1 cellular context compared by ENCODE assay signal in genomic region chr11:76787911-76788596, GRCh38.
TF ChIP-seq lines count a peak whose summit lies in the region.

No MANE protein-coding gene starts in this region.

TF ChIP-seq in K562, 482 proteins besides CTCF, POLR2A, EP300 and RAD21 (continued from another document and continues in another):
- TF ChIP-seq, protein P1, sequence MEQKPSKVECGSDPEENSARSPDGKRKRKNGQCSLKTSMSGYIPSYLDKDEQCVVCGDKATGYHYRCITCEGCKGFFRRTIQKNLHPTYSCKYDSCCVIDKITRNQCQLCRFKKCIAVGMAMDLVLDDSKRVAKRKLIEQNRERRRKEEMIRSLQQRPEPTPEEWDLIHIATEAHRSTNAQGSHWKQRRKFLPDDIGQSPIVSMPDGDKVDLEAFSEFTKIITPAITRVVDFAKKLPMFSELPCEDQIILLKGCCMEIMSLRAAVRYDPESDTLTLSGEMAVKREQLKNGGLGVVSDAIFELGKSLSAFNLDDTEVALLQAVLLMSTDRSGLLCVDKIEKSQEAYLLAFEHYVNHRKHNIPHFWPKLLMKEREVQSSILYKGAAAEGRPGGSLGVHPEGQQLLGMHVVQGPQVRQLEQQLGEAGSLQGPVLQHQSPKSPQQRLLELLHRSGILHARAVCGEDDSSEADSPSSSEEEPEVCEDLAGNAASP (IDR thresholded peaks at IDR 0.05): no peak
- TF ChIP-seq ZSCAN32 (CRISPR knock-in tag; IDR thresholded peaks at IDR 0.05): no peak
- 0 out of 2 replicates have a peak, but pooled peaks have one; percentile 33 for TF ChIP-seq MTA2 (IDR thresholded peaks at IDR 0.05; ENCODE audit: low read depth)
- TF ChIP-seq THAP7 (CRISPR knock-in tag; IDR thresholded peaks at IDR 0.05): no peak
- no peak for TF ChIP-seq CHD7 (IDR thresholded peaks at IDR 0.05; ENCODE audit: low read depth, low read length)
- TF ChIP-seq ZNF717 (CRISPR knock-in tag; IDR thresholded peaks at IDR 0.05): no peak
- peak; percentile 40; the same call in 1 of the 2 replicates for TF ChIP-seq MXI1 (IDR thresholded peaks at IDR 0.05; ENCODE audit: low read depth, low read length)
- TF ChIP-seq BMI1 (IDR thresholded peaks at IDR 0.05; ENCODE audit: low read length): no peak
- TF ChIP-seq ELK3 (CRISPR knock-in tag; IDR thresholded peaks at IDR 0.05): no peak
- TF ChIP-seq CBFA2T3 (IDR thresholded peaks at IDR 0.05): peak; percentile 95
- TF ChIP-seq GTF2A2 (tag; IDR thresholded peaks at IDR 0.05): no peak
- no peak for TF ChIP-seq SREBF1 (IDR thresholded peaks at IDR 0.05; ENCODE audit: borderline replicate concordance, low read depth, low read length)
- TF ChIP-seq CBFA2T2 (conservative IDR thresholded peaks at IDR 0.05): peak; percentile 91
- TF ChIP-seq CREM (IDR thresholded peaks at IDR 0.05; ENCODE audit: low read depth): peak; percentile 69
- peak; percentile 33; the same call in 1 of the 2 replicates for TF ChIP-seq MYC (IDR thresholded peaks at IDR 0.05; ENCODE audit: low read depth, low read length)
- no peak for TF ChIP-seq MYC (CRISPR knock-in tag; IDR thresholded peaks at IDR 0.05; ENCODE audit: borderline replicate concordance, low read depth)
- TF ChIP-seq HMGN3 (IDR thresholded peaks at IDR 0.05; ENCODE audit: borderline replicate concordance, extremely low read depth, insufficient read length, low read depth, low read length): no peak
- TF ChIP-seq, protein P2, sequence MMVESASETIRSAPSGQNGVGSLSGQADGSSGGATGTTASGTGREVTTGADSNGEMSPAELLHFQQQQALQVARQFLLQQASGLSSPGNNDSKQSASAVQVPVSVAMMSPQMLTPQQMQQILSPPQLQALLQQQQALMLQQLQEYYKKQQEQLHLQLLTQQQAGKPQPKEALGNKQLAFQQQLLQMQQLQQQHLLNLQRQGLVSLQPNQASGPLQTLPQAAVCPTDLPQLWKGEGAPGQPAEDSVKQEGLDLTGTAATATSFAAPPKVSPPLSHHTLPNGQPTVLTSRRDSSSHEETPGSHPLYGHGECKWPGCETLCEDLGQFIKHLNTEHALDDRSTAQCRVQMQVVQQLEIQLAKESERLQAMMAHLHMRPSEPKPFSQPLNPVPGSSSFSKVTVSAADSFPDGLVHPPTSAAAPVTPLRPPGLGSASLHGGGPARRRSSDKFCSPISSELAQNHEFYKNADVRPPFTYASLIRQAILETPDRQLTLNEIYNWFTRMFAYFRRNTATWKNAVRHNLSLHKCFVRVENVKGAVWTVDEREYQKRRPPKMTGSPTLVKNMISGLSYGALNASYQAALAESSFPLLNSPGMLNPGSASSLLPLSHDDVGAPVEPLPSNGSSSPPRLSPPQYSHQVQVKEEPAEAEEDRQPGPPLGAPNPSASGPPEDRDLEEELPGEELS (CRISPR knock-in tag; IDR thresholded peaks at IDR 0.05; ENCODE audit: borderline replicate concordance): no peak
- TF ChIP-seq PTRF (tag; IDR thresholded peaks at IDR 0.05): no peak
- 0 out of 2 replicates have a peak, but pooled peaks have one; percentile 32 for TF ChIP-seq STAT5A (IDR thresholded peaks at IDR 0.05; ENCODE audit: borderline replicate concordance, low read length)
- TF ChIP-seq MAFF (IDR thresholded peaks at IDR 0.05; ENCODE audit: low read length): no peak
- TF ChIP-seq ZEB2 (IDR thresholded peaks at IDR 0.05): peak; percentile 83
- no peak for TF ChIP-seq ETV6 (IDR thresholded peaks at IDR 0.05; ENCODE audit: borderline replicate concordance in 1 of 2, low read depth in 2 of 2, low read length in 1 of 2)
- no peak for TF ChIP-seq ETV6 (CRISPR knock-in tag; IDR thresholded peaks at IDR 0.05; ENCODE audit: borderline replicate concordance)
- no peak for TF ChIP-seq KDM2B (CRISPR knock-in tag; IDR thresholded peaks at IDR 0.05)
- no peak for TF ChIP-seq ZNF165 (CRISPR knock-in tag; IDR thresholded peaks at IDR 0.05; ENCODE audit: borderline replicate concordance)
- TF ChIP-seq TEAD1 (CRISPR knock-in tag; IDR thresholded peaks at IDR 0.05): no peak
- TF ChIP-seq, protein P3, sequence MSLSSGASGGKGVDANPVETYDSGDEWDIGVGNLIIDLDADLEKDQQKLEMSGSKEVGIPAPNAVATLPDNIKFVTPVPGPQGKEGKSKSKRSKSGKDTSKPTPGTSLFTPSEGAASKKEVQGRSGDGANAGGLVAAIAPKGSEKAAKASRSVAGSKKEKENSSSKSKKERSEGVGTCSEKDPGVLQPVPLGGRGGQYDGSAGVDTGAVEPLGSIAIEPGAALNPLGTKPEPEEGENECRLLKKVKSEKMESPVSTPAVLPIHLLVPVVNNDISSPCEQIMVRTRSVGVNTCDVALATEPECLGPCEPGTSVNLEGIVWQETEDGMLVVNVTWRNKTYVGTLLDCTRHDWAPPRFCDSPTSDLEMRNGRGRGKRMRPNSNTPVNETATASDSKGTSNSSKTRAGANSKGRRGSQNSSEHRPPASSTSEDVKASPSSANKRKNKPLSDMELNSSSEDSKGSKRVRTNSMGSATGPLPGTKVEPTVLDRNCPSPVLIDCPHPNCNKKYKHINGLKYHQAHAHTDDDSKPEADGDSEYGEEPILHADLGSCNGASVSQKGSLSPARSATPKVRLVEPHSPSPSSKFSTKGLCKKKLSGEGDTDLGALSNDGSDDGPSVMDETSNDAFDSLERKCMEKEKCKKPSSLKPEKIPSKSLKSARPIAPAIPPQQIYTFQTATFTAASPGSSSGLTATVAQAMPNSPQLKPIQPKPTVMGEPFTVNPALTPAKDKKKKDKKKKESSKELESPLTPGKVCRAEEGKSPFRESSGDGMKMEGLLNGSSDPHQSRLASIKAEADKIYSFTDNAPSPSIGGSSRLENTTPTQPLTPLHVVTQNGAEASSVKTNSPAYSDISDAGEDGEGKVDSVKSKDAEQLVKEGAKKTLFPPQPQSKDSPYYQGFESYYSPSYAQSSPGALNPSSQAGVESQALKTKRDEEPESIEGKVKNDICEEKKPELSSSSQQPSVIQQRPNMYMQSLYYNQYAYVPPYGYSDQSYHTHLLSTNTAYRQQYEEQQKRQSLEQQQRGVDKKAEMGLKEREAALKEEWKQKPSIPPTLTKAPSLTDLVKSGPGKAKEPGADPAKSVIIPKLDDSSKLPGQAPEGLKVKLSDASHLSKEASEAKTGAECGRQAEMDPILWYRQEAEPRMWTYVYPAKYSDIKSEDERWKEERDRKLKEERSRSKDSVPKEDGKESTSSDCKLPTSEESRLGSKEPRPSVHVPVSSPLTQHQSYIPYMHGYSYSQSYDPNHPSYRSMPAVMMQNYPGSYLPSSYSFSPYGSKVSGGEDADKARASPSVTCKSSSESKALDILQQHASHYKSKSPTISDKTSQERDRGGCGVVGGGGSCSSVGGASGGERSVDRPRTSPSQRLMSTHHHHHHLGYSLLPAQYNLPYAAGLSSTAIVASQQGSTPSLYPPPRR (CRISPR knock-in tag; IDR thresholded peaks at IDR 0.05; ENCODE audit: borderline replicate concordance): no peak
- no peak for TF ChIP-seq POLR3A (IDR thresholded peaks at IDR 0.05; ENCODE audit: borderline replicate concordance, extremely low read depth, insufficient read depth, insufficient read length)
- no peak for TF ChIP-seq PRPF4 (IDR thresholded peaks at IDR 0.05; ENCODE audit: insufficient read depth, low read depth, low read length, poor library complexity, severe bottlenecking)
- TF ChIP-seq TFAP4 (CRISPR knock-in tag; IDR thresholded peaks at IDR 0.05; ENCODE audit: borderline replicate concordance): peak; percentile 76
- no peak for TF ChIP-seq CC2D1A (IDR thresholded peaks at IDR 0.05)
- no peak for TF ChIP-seq ZNF444 (CRISPR knock-in tag; IDR thresholded peaks at IDR 0.05)
- TF ChIP-seq JUNB (CRISPR knock-in tag; conservative IDR thresholded peaks at IDR 0.05): no peak
- no peak for TF ChIP-seq ZNF143 (CRISPR knock-in tag; IDR thresholded peaks at IDR 0.05)
- no peak for TF ChIP-seq KLF10 (CRISPR knock-in tag; IDR thresholded peaks at IDR 0.05)
